ENCODE assay signal across 12 cellular contexts in the genomic region with DNA sequence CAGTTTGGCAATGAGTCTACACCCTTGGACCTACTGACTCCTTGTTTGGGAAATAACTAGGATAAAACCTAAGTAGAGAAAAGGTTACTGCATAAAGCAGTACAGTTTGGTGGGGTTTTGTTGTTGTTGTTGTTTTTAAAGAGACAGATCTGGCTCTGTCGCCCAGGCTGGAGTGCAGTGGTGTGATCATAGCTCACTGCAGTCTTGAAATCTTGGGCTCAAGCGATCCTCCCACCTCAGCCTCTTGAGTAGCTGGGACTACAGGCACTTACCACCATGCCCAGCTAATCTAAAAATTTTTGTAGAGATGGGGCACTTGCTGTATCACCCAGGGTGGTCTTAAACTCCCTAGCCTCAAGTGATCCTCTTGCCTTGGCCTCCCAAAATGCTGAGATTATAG. TPM values are rescaled to one million over a fixed set of nuclear protein-coding genes. Genes with fewer than 3 reads are reported as not detected.
DNase-seq lines count a peak whose midpoint lies in the region; ATAC-seq, FAIRE-seq and TF ChIP-seq lines count a peak whose summit lies in the region.
"Had no signal": no experiment of that assay in that cellular context is flagged by ENCODE, and none has a peak within 500 bp of the region (broad histone marks: within the 10 kb centered on the region; RNA-seq: fewer than 3 reads in every experiment).

No MANE protein-coding gene starts in this region.

- H3K4me3 ChIP-seq in PC-9 (peak overlapping the region; percentile 99; the same call in 1 of the 2 replicates), epithelial cell of esophagus (ENCODE audit: low read length) (peak overlapping the region; percentile 88), trophoblast cell (ENCODE audit: low read depth, low read length) (no peak overlapping the region), small intestine (ENCODE audit: low read depth in 1 of 2, low read length in 2 of 2) (no peak overlapping the region)

- H3K79me1 ChIP-seq in trophoblast cell (ENCODE audit: low read length) = peaks cover 10% of the 10 kb centered on the region

- H2AK5ac ChIP-seq in trophoblast cell (ENCODE audit: low read length) = no peak overlapping the region

- H2BK12ac ChIP-seq in trophoblast cell (ENCODE audit: low read length) = no peak overlapping the region

- H3F3A ChIP-seq in PC-9 (ENCODE audit: insufficient read depth, low read depth) = peaks cover 10% of the 10 kb centered on the region; the same call in 1 of the 2 replicates

- H2BK120ac ChIP-seq in trophoblast cell (ENCODE audit: insufficient read depth, low read length, poor library complexity) = no peak overlapping the region

- no peaks in the 10 kb centered on the region for H3K4me1 ChIP-seq in ES-I3 (ENCODE audit: insufficient read depth, low read length)
- peaks cover 22% of the 10 kb centered on the region for H3K4me1 ChIP-seq in PC-9 (replicated peaks; ENCODE audit: insufficient read depth)
- peaks cover 14% of the 10 kb centered on the region in 2 experiments for H3K4me1 ChIP-seq in trophoblast cell (ENCODE audit: control insufficient read depth in 1 of 2, insufficient read depth in 2 of 2, low read length in 2 of 2)
- peaks cover 3 to 8% of the 10 kb centered on the region in 2 donors for H3K4me1 ChIP-seq in small intestine (ENCODE audit: control insufficient read depth in 2 of 2, insufficient read depth in 1 of 2, low read depth in 1 of 2, low read length in 1 of 2)

- H3K4ac ChIP-seq in trophoblast cell (ENCODE audit: low read depth, low read length) = no peak overlapping the region

- intact Hi-C loops in PC-9 (cut with micrococcal nuclease; ENCODE audit: unreplicated experiment) = loop anchor here (5.0 kb wide), 1 partner anchor 219 kb away; no protein-coding TSS in a partner anchor

- no CpG with 5 or more reads among the region's 2 CpGs for WGBS in trophoblast cell (ENCODE audit: extremely low coverage, insufficient coverage, insufficient read length)
- WGBS in small intestine, 3 donors = 61 to 82% (median 68%) methylated on average over 2 of the region's 2 CpGs

- DNase-seq in PC-9 = no peak
- DNase-seq in epithelial cell of esophagus (ENCODE audit: low read depth) = no peak
- DNase-seq in trophoblast cell = no peak
- no peak for DNase-seq in NCI-H2171 (lab: John Stamatoyannopoulos, UW)
- DNase-seq in retina = no peak
- no peak for DNase-seq in small intestine

- H3K9me3 ChIP-seq in ES-I3 (ENCODE audit: control insufficient read depth, insufficient read depth, low read length) = no peaks in the 10 kb centered on the region
- no peaks in the 10 kb centered on the region for H3K9me3 ChIP-seq in PC-9 (ENCODE audit: insufficient read depth, low read depth)
- H3K9me3 ChIP-seq in trophoblast cell (ENCODE audit: insufficient read depth, low read depth, low read length) = no peaks in the 10 kb centered on the region
- no peaks in the 10 kb centered on the region for H3K9me3 ChIP-seq in small intestine (ENCODE audit: control insufficient read depth, low read depth)

- H4K20me1 ChIP-seq in PC-9 (ENCODE audit: insufficient read depth) = 0 out of 2 replicates have a peak, but pooled peaks cover 3% of the 10 kb centered on the region

- CTCF ChIA-PET in PC-9 (lab: Charles Lee) = interaction anchor here (0.6 to 0.7 kb wide), 2 partner anchors 9 to 14 kb away, joined by 3 to 5 read pairs; no protein-coding TSS in a partner anchor

- no peak overlapping the region for H3K23ac ChIP-seq in trophoblast cell (ENCODE audit: low read length)

- H3K36me3 ChIP-seq in ES-I3 (ENCODE audit: insufficient read depth, low read length) = peaks cover 7% of the 10 kb centered on the region
- peaks cover 17% of the 10 kb centered on the region; the same call in 1 of the 2 replicates for H3K36me3 ChIP-seq in PC-9 (ENCODE audit: low read depth)
- H3K36me3 ChIP-seq in trophoblast cell (ENCODE audit: control insufficient read depth in 1 of 2, insufficient read depth in 2 of 2, low read length in 2 of 2) = peaks cover 14 to 15% of the 10 kb centered on the region in 2 experiments
- peaks cover 7 to 15% of the 10 kb centered on the region in 2 donors for H3K36me3 ChIP-seq in small intestine (ENCODE audit: control insufficient read depth in 2 of 2, insufficient read depth in 2 of 2, low read length in 2 of 2)

- H2AFZ ChIP-seq in PC-9 (no peak overlapping the region), trophoblast cell (ENCODE audit: insufficient read depth, low read length, poor library complexity) (no peak overlapping the region)

- no peak overlapping the region for H4K8ac ChIP-seq in trophoblast cell (ENCODE audit: low read depth, low read length)

- no peak overlapping the region for H2BK5ac ChIP-seq in trophoblast cell (ENCODE audit: low read depth, low read length, poor library complexity)

- no peak overlapping the region for H4K12ac ChIP-seq in trophoblast cell (ENCODE audit: low read depth, low read length)

- peaks cover 18% of the 10 kb centered on the region for H3K79me2 ChIP-seq in PC-9 (ENCODE audit: low read depth)
- peaks cover 5% of the 10 kb centered on the region for H3K79me2 ChIP-seq in trophoblast cell (ENCODE audit: control insufficient read depth, insufficient read depth, low read length, poor library complexity)

- TF ChIP-seq CTCF in PC-9 (conservative IDR thresholded peaks at IDR 0.05) (no peak), epithelial cell of esophagus (IDR thresholded peaks at IDR 0.05; ENCODE audit: insufficient read depth, low read depth, low read length, missing control alignments) (no peak)

- no peak overlapping the region for H3K18ac ChIP-seq in trophoblast cell (ENCODE audit: low read length)

- peak overlapping the region; percentile 82; the same call in 1 of the 2 replicates for H3K9ac ChIP-seq in ES-I3 (ENCODE audit: low read depth, low read length)
- no peak overlapping the region for H3K9ac ChIP-seq in trophoblast cell (ENCODE audit: low read length)

- POLR2A ChIA-PET in PC-9 (lab: Charles Lee; ENCODE audit: unreplicated experiment) = no interaction called here

- no peak overlapping the region for H4K91ac ChIP-seq in trophoblast cell (ENCODE audit: low read depth, low read length)

- no peak overlapping the region for H3K27ac ChIP-seq in PC-9
- H3K27ac ChIP-seq in trophoblast cell (ENCODE audit: low read depth, low read length) = no peak overlapping the region
- H3K27ac ChIP-seq in small intestine (ENCODE audit: low read depth in 1 of 2, low read length in 1 of 2) = no peak overlapping the region

- ATAC-seq in HG03039 (IDR thresholded peaks at IDR 0.05; ENCODE audit: unreplicated experiment) = no peak

- H3K14ac ChIP-seq in trophoblast cell (ENCODE audit: low read length) = no peak overlapping the region

- no peaks in the 10 kb centered on the region for H3K9me2 ChIP-seq in PC-9 (ENCODE audit: insufficient read depth)

- H3K27me3 ChIP-seq in PC-9 (ENCODE audit: insufficient read depth, low read depth) (no peaks in the 10 kb centered on the region), trophoblast cell (ENCODE audit: insufficient read depth, low read length) (no peaks in the 10 kb centered on the region), small intestine (ENCODE audit: control insufficient read depth in 2 of 2, insufficient read depth in 2 of 2, low read length in 2 of 2) (no peaks in the 10 kb centered on the region)

- BruUV-seq in PC-9 (replicated peaks; lab: Mats Ljungman, UMichigan) = no TSS peak

- H3K4me2 ChIP-seq in PC-9 = peak overlapping the region; percentile 91
- H3K4me2 ChIP-seq in trophoblast cell (ENCODE audit: low read length) = peak overlapping the region; percentile 38

- FAIRE-seq in small intestine (lab: Jason Lieb, UNC) = no peak
- FAIRE-seq: TTC549 had no signal

RNA-seq across cellular contexts. Expression of gene PDP2, which starts 1.2 kb away (rescaled TPM):
- total RNA-seq in PC-9 (2021) = 17.4 and 21.6 TPM in 2 replicates
- 4.9 and 5.0 TPM in 2 replicates for polyA plus RNA-seq in trophoblast cell (2013)
- 1 to 10 TPM; 1.6 to 6.0 (median 2.7) TPM for polyA plus RNA-seq in small intestine

RNA-seq across cellular contexts. Expression of gene CDH16, which starts 37.1 kb away (rescaled TPM):
- total RNA-seq in PC-9 (2021) = not detected in 2 replicates
- polyA plus RNA-seq in trophoblast cell (2013) = 0.04 TPM in 2 replicates
- polyA plus RNA-seq in small intestine = 1 to 10 TPM in 2 of 3 donors, under 1 TPM in 1; 0.91 to 5.4 (median 3.5) TPM
- total RNA-seq: endothelial cell of umbilical vein, urinary bladder had no signal
- polyA plus RNA-seq: endothelial cell of umbilical vein, urinary bladder had no signal

RNA-seq across cellular contexts. Expression of gene CA7, which starts 37.3 kb away (rescaled TPM):
- not detected in 2 replicates for total RNA-seq in PC-9 (2021)
- polyA plus RNA-seq in trophoblast cell (2013) = not detected in 2 replicates
- 10 to 100 TPM in 2 of 3 donors, 1 to 10 TPM in 1; 6.4 to 89.7 (median 49.4) TPM for polyA plus RNA-seq in small intestine
- total RNA-seq: endothelial cell of umbilical vein, right cardiac atrium, urinary bladder had no signal
- polyA plus RNA-seq: endothelial cell of umbilical vein, right cardiac atrium, urinary bladder had no signal

RNA-seq across cellular contexts. Expression of gene RRAD, which starts 43.8 kb away (rescaled TPM):
- total RNA-seq in PC-9 (2021) = 0.24 TPM in 1 of 2 replicates, not detected in the other
- polyA plus RNA-seq in trophoblast cell (2013) = 0.94 and 0.96 TPM in 2 replicates
- 10 to 100 TPM in 1 of 3 donors, 1 to 10 TPM in 2; 2.2 to 10.9 (median 4.9) TPM for polyA plus RNA-seq in small intestine

RNA-seq across cellular contexts. Expression of gene NAE1, which starts 50.8 kb away (rescaled TPM):
- 66.8 and 72.7 TPM in 2 replicates for total RNA-seq in PC-9 (2021)
- polyA plus RNA-seq in trophoblast cell (2013) = 87.2 and 89.9 TPM in 2 replicates
- polyA plus RNA-seq in small intestine = 10 to 100 TPM; 39.4 to 49.9 (median 44.3) TPM

Comparison
In these comparisons a context has a peak if more than half of its experiments do, and no peak if none do; other contexts are left out.
1. H3K4me3 ChIP-seq: peak in PC-9 (single experiment) and epithelial cell of esophagus (single experiment); none in trophoblast cell (single experiment) and small intestine (0 of 2).